8 cellular contexts compared by ENCODE assay signal in the genomic region with DNA sequence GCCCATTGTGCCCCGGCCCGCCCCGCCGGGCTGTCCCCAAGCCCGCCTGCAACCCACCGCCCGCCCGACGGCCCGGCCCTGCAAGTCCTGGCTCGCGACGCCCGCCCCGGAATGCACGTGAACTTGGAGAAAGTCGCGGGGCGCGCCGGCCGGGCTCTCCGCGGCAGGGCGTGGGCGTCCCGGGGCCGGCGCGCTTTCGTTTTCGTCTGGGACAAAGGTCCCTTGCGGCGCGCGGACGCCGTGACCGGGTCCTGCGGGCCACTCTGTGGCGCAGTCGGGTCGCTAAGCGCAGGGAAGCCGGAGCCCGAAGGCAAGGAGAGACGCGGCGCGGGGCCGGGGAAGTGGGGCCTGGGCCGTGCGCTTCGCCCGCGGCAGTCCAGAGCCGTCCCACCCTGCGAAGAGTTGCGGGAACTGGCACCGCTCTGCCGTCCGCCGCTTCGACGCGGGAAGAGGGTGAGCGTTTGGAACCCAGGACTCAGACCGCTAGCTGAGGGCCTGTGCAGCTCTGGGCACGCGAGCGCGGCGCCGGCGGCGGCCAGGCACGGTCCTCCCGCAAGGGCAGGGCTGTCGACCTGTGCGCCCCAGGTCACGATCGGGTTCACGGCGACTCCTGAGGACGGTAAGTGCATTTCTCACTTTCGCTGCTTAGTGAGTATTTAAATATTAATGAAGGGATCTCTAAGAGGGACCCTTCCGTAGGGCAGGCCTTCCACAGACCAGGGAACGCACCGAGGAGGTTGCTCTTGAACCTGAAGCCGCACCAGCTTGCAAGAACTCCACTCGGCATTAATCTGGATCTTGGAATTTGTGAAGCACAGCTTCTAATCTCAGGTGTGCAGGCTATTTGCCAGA.
A peak's percentile ranks its signal among the peaks of the same experiment; 100 is the strongest.
DNase-seq lines count a peak whose midpoint lies in the region; ATAC-seq, FAIRE-seq and TF ChIP-seq lines count a peak whose summit lies in the region.

No MANE protein-coding gene starts in this region.

- H3K79me2 ChIP-seq in endothelial cell of umbilical vein (ENCODE audit: control insufficient read depth, insufficient read depth, low read length): peaks cover 75% of the 10 kb centered on the region

- ATAC-seq in GM19467 (IDR thresholded peaks at IDR 0.05; ENCODE audit: unreplicated experiment): no peak

- POLR2A ChIA-PET in endothelial cell of umbilical vein (lab: Charles Lee): no interaction called here

- H3K9me3 ChIP-seq in endothelial cell of umbilical vein (replicated peaks; ENCODE audit: control insufficient read depth, insufficient read depth, low read length): no peaks in the 10 kb centered on the region
- no peaks in the 10 kb centered on the region for H3K9me3 ChIP-seq in mucosa of rectum (ENCODE audit: control insufficient read depth in 2 of 2, low read length in 2 of 2)
- H3K9me3 ChIP-seq in thymus (ENCODE audit: control insufficient read depth): no peaks in the 10 kb centered on the region

- H3K4me1 ChIP-seq in endothelial cell of umbilical vein (ENCODE audit: control insufficient read depth, extremely low read depth, insufficient read depth, low read length) (peaks cover 52% of the 10 kb centered on the region), mucosa of rectum (ENCODE audit: control insufficient read depth in 2 of 2, insufficient read depth in 2 of 2, low read length in 2 of 2) (peaks cover 54 to 57% of the 10 kb centered on the region in 2 donors), thymus (ENCODE audit: control insufficient read depth, insufficient read depth, low read length) (peaks cover 38% of the 10 kb centered on the region)

- H4K20me1 ChIP-seq in endothelial cell of umbilical vein (replicated peaks; ENCODE audit: control insufficient read depth, extremely low read depth, insufficient read depth, low read length): peaks cover 4% of the 10 kb centered on the region

- no peak for TF ChIP-seq CTCF in endothelial cell of umbilical vein (IDR thresholded peaks at IDR 0.05; ENCODE audit: extremely low read depth in 1 of 2, insufficient read depth in 1 of 2, low read depth in 1 of 2, low read length in 2 of 2)

- dilution Hi-C loops in endothelial cell of umbilical vein (cut with MboI; ENCODE audit: extremely low pct_ligation_motif_present, low sequenced_read_pairs): no loop called here

- BruUV-seq in endothelial cell of umbilical vein (replicated peaks; lab: Mats Ljungman, UMichigan): no TSS peak

- peak overlapping the region; percentile 91 for H3K4me2 ChIP-seq in endothelial cell of umbilical vein (ENCODE audit: insufficient read depth, low read length)

- H2AFZ ChIP-seq in endothelial cell of umbilical vein (ENCODE audit: low read depth, low read length): no peak overlapping the region

- no peak for FAIRE-seq in endothelial cell of umbilical vein (lab: Jason Lieb, UNC)

- no peaks in the 10 kb centered on the region for H3K27me3 ChIP-seq in endothelial cell of umbilical vein (ENCODE audit: control insufficient read depth in 2 of 2, insufficient read depth in 2 of 2, low read length in 2 of 2)
- H3K27me3 ChIP-seq in mucosa of rectum (ENCODE audit: control insufficient read depth in 2 of 2, insufficient read depth in 2 of 2, low read length in 2 of 2): no peaks in the 10 kb centered on the region
- no peaks in the 10 kb centered on the region for H3K27me3 ChIP-seq in thymus (ENCODE audit: control insufficient read depth, insufficient read depth)

- DNase-seq in EL: peak; percentile 60
- DNase-seq in HK-2 (ENCODE audit: unreplicated experiment): peak; percentile 60
- peak; percentile 36 for DNase-seq in activated CD4-positive, alpha-beta T cell treated with anti-CD3 and anti-CD28 coated beads, Interleukin-2, amount 50 U/mL, for 1 hour
- DNase-seq in endothelial cell of umbilical vein (ENCODE audit: low read depth, low spot score): peak; percentile 55
- DNase-seq in globus pallidus (ENCODE audit: low spot score): no peak

- H3K27ac ChIP-seq in endothelial cell of umbilical vein (ENCODE audit: insufficient read depth, low read depth, low read length) (peak overlapping the region; percentile 68), mucosa of rectum (ENCODE audit: low read depth in 2 of 2, low read length in 2 of 2) (peak overlapping the region; percentile 97 to 98), thymus (ENCODE audit: low read depth) (peak overlapping the region; percentile 86)

- intact Hi-C loops in endothelial cell of umbilical vein (cut with micrococcal nuclease): no loop called here

- H3K4me3 ChIP-seq in endothelial cell of umbilical vein (replicated peaks in 1 of 3; ENCODE audit: insufficient read depth in 1 of 3, low read depth in 1 of 3, low read length in 3 of 3): peak overlapping the region; percentile 64 to 88 (median 81)
- peak overlapping the region; percentile 89 to 93 for H3K4me3 ChIP-seq in mucosa of rectum (ENCODE audit: low read length in 2 of 2)
- H3K4me3 ChIP-seq in thymus (ENCODE audit: low read length): peak overlapping the region; percentile 89

- TF ChIP-seq POLR2A in endothelial cell of umbilical vein (IDR thresholded peaks at IDR 0.05; ENCODE audit: low read depth, low read length): no peak

- CTCF ChIA-PET in endothelial cell of umbilical vein (lab: Charles Lee): interaction anchor here (1.1 to 6.9 kb wide), 3 partner anchors 16 to 65 kb away, joined by 5 to 65 read pairs (median 11); no protein-coding TSS in a partner anchor

- under 1% methylated on average over 91 of the region's 91 CpGs for WGBS in thymus

- H3K9me1 ChIP-seq in endothelial cell of umbilical vein (replicated peaks; ENCODE audit: control insufficient read depth, extremely low read depth, insufficient read depth, low read length): no peaks in the 10 kb centered on the region

- peak overlapping the region; percentile 92 for H3K9ac ChIP-seq in endothelial cell of umbilical vein (replicated peaks; ENCODE audit: extremely low read depth, insufficient read depth, low read length)
- peak overlapping the region; percentile 95 to 98 for H3K9ac ChIP-seq in mucosa of rectum (ENCODE audit: low read depth in 1 of 2, low read length in 2 of 2)

- H3K36me3 ChIP-seq in endothelial cell of umbilical vein (ENCODE audit: control insufficient read depth in 2 of 2, extremely low read depth in 1 of 2, insufficient read depth in 2 of 2, low read length in 2 of 2): peaks cover 0 to 6% of the 10 kb centered on the region in 2 experiments
- peaks cover 4 to 6% of the 10 kb centered on the region in 2 donors for H3K36me3 ChIP-seq in mucosa of rectum (ENCODE audit: control insufficient read depth in 2 of 2, insufficient read depth in 2 of 2, low read length in 2 of 2)
- H3K36me3 ChIP-seq in thymus (ENCODE audit: control insufficient read depth, insufficient read depth): peaks cover 5% of the 10 kb centered on the region

TF ChIP-seq in endothelial cell of umbilical vein, 7 proteins besides CTCF, POLR2A, EP300 and RAD21:
- TF ChIP-seq FOS (IDR thresholded peaks at IDR 0.05; ENCODE audit: borderline replicate concordance, insufficient read depth, low read length) (no peak), EZH2 (IDR thresholded peaks at IDR 0.05; ENCODE audit: borderline replicate concordance, low read depth, low read length, severe bottlenecking) (no peak), POLR2AphosphoS5 (IDR thresholded peaks at IDR 0.05; ENCODE audit: insufficient read depth, low read depth, low read length) (no peak), JUN (IDR thresholded peaks at IDR 0.05; ENCODE audit: borderline replicate concordance, insufficient read depth, insufficient read length, low read depth) (no peak), MYC (IDR thresholded peaks at IDR 0.05; ENCODE audit: low read depth, low read length) (no peak), GATA2 (IDR thresholded peaks at IDR 0.05; ENCODE audit: insufficient read depth, insufficient read length, low read depth, low read length) (no peak)
- TF ChIP-seq, protein P1, sequence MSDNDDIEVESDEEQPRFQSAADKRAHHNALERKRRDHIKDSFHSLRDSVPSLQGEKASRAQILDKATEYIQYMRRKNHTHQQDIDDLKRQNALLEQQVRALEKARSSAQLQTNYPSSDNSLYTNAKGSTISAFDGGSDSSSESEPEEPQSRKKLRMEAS (IDR thresholded peaks at IDR 0.05; ENCODE audit: insufficient read depth, insufficient read length): no peak
TF ChIP-seq in endothelial cell of umbilical vein: peak in this region for 0.
